In the genomic region with DNA sequence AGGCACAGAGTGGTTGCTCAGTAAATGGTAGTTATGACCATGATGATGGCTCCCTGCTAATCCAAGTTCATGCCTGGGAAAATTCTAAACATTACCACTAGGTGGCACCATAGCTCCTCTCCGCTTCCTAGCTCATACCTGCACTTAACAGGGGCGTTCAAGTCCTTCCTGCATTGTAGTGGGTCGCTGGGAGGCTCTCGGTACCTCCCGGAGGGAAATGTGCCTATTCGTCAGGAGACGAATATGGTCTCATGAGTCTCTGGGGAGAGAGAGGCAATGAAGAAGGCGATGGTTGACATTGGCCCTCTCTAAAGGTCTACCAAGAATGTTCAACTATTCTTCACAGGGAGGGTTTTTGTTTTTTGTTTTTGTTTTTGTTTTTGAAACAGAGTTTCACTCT, we compare ENCODE assay signal across 1 cellular context.
TF ChIP-seq lines count a peak whose summit lies in the region.

No MANE protein-coding gene starts in this region.

TF ChIP-seq in IMR-90, 13 proteins besides CTCF, POLR2A, EP300 and RAD21:
- TF ChIP-seq MXI1 (IDR thresholded peaks at IDR 0.05; ENCODE audit: borderline replicate concordance, low read depth, low read length) (no peak), RFX5 (IDR thresholded peaks at IDR 0.05; ENCODE audit: low read depth, low read length) (no peak), FOS (IDR thresholded peaks at IDR 0.05; ENCODE audit: low read depth, low read length) (no peak), SMC3 (IDR thresholded peaks at IDR 0.05; ENCODE audit: low read depth, low read length) (peak; percentile 66)
- TF ChIP-seq, protein P1, sequence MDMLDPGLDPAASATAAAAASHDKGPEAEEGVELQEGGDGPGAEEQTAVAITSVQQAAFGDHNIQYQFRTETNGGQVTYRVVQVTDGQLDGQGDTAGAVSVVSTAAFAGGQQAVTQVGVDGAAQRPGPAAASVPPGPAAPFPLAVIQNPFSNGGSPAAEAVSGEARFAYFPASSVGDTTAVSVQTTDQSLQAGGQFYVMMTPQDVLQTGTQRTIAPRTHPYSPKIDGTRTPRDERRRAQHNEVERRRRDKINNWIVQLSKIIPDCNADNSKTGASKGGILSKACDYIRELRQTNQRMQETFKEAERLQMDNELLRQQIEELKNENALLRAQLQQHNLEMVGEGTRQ (IDR thresholded peaks at IDR 0.05; ENCODE audit: low read depth, low read length) = no peak
